Comparison of ENCODE assay signal across 1 cellular context in the genomic region with DNA sequence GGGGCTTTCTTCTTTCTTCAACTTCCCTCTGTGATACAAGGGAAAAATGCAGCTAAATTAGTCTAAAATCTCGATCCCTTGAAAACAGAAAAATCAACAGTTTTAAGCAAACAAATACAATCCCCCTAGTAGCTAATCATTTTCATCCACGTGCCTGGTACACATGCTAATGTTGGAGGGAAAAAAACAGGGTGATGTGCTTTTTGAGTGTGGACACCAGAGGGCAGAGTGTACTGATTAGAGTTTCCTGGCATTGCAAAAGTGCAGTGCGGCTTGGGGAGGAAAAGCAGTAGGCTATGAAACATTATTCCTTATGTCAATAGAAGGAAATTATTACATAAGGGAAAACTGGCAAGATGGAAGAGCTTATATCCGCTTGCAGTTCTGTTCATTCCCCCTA.
TF ChIP-seq lines count a peak whose summit lies in the region.

No MANE protein-coding gene starts in this region.

TF ChIP-seq in Ishikawa, 13 proteins besides CTCF, POLR2A, EP300 and RAD21:
- 0 out of 2 replicates have a peak, but pooled peaks have one; percentile 41 for TF ChIP-seq MAX (IDR thresholded peaks at IDR 0.05)
